Comparison of ENCODE assay signal across 21 cellular contexts in the genomic region with DNA sequence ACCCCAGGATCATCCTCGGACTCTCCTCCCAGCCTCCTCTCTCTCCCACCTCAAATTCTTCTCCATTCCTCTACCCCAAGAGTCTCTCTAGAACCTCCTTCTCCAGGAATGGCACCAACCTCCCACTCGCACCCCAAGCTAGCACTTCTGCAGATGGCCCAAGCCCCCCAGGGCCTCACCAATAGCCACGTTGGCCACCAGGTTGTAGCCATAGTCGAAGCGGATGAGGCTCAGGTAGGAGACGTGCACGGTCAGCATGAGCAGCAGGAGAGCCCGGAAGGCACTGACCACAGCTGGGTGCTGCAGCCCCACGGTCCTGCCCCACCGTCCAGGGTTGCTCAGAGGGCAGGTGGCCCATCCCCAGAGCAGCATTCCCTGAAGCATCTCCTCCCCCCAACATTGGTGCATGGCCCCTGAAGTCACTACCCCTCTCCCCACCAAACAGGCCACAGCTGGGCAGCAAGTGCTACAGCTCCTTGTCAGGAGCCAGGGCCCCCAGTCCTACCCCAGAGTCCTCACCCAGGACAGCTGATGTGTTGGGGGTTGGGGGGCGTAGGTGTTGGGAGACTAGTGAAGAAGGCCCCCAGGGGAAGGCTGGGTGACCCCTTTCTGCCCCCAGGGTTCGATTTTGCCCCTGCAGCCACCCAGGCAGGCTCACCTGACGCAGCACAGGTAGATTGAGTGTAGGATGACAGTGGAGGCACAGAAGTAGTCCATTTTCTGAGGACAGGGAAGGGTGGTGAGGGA. TPM values are rescaled to one million over a fixed set of nuclear protein-coding genes. Genes with fewer than 3 reads are reported as not detected.
DNase-seq lines count a peak whose midpoint lies in the region; ATAC-seq and TF ChIP-seq lines count a peak whose summit lies in the region.
"Had no signal": no experiment of that assay in that cellular context is flagged by ENCODE, and none has a peak within 500 bp of the region (broad histone marks: within the 10 kb centered on the region; RNA-seq: fewer than 3 reads in every experiment).

No MANE protein-coding gene starts in this region.

- WGBS in body of pancreas, 2 donors, result 66 to 71% methylated on average over 12 to 13 of the region's 13 CpGs

- TF ChIP-seq CTCF in cardiac muscle cell (IDR thresholded peaks at IDR 0.05; ENCODE audit: low read depth, low read length) (no peak), activated B cell treated with CpG ODN at 0.5 μM for 24 hours (IDR thresholded peaks at IDR 0.05) (no peak), neural crest cell (conservative IDR thresholded peaks at IDR 0.05) (no peak), body of pancreas (IDR thresholded peaks at IDR 0.05) (no peak)

- no peaks in the 10 kb centered on the region for H3K27me3 ChIP-seq in cardiac muscle cell
- H3K27me3 ChIP-seq in body of pancreas, result no peaks in the 10 kb centered on the region

- H3K9me3 ChIP-seq in cardiac muscle cell (ENCODE audit: low read depth) (no peaks in the 10 kb centered on the region), body of pancreas (no peaks in the 10 kb centered on the region)
- H3K9me3 ChIP-seq: SJSA1 had no signal

- H3K9me3 Mint-ChIP-seq in activated B cell treated with CpG ODN at 0.5 μM for 24 hours (no peaks in the 10 kb centered on the region), neural crest cell (no peaks in the 10 kb centered on the region)
- no peaks in the 10 kb centered on the region for H3K9me3 Mint-ChIP-seq in activated naive CD4-positive, alpha-beta T cell treated with anti-CD3 and anti-CD28 coated beads, Interleukin-2, amount 50 U/mL, for 72 hours
- H3K9me3 Mint-ChIP-seq: CD4-positive, CD25-positive, alpha-beta regulatory T cell had no signal

- POLR2A ChIA-PET in activated B cell treated with CpG ODN at 0.5 μM for 24 hours (lab: Charles Lee), result interaction anchor here (0.6 kb wide), 1 partner anchor 56 kb away, joined by 5 read pairs; no protein-coding TSS in a partner anchor

- DNase-seq in cardiac muscle cell (ENCODE audit: low read depth in 1 of 2, low spot score in 1 of 2), result no peak
- no peak for DNase-seq in left ventricle myocardium superior
- no peak for DNase-seq in activated B cell treated with CpG ODN at 0.5 μM for 24 hours
- no peak for DNase-seq in neural crest cell (ENCODE audit: low read depth, low spot score)
- no peak for DNase-seq in activated naive CD4-positive, alpha-beta T cell treated with anti-CD3 and anti-CD28 coated beads, Interleukin-2, amount 50 U/mL, for 72 hours (ENCODE audit: low spot score in 2 of 2)
- DNase-seq in body of pancreas, result no peak
- no peak for DNase-seq in DMS153 treated with DMSO at 0.1 percent for 48 hours (lab: John Stamatoyannopoulos, UW; ENCODE audit: unreplicated experiment)
- DNase-seq: CD4-positive, CD25-positive, alpha-beta regulatory T cell; DMS79 treated with DMSO at 0.1 percent for 48 hours; HCEC 1CT; KBM-7; NCI-H1436 treated with DMSO at 0.1 percent for 48 hours; NCI-H2029 treated with DMSO at 0.1 percent for 48 hours; NCI-H2171 treated with DMSO at 0.1 percent for 48 hours; NCI-H446 treated with DMSO at 0.1 percent for 48 hours; NCI-H748 treated with DMSO at 0.1 percent for 48 hours; PC-3 had no signal

- no peak for TF ChIP-seq POLR2A in body of pancreas (IDR thresholded peaks at IDR 0.05)

- H3K4me1 ChIP-seq in cardiac muscle cell (ENCODE audit: low read depth), result peaks cover 47% of the 10 kb centered on the region
- peaks cover 39% of the 10 kb centered on the region for H3K4me1 ChIP-seq in body of pancreas

- H3K4me3 Mint-ChIP-seq in activated B cell treated with CpG ODN at 0.5 μM for 24 hours, result no peak overlapping the region
- H3K4me3 Mint-ChIP-seq in neural crest cell, result no peak overlapping the region

- H3K4me3 ChIP-seq in cardiac muscle cell (no peak overlapping the region), body of pancreas (no peak overlapping the region)
- H3K4me3 ChIP-seq: SJSA1 had no signal

- peaks cover 64% of the 10 kb centered on the region for H3K4me1 Mint-ChIP-seq in activated B cell treated with CpG ODN at 0.5 μM for 24 hours
- H3K4me1 Mint-ChIP-seq in neural crest cell, result peaks cover 3% of the 10 kb centered on the region

- no peaks in the 10 kb centered on the region for H3K36me3 Mint-ChIP-seq in activated B cell treated with CpG ODN at 0.5 μM for 24 hours (ENCODE audit: low read depth)
- H3K36me3 Mint-ChIP-seq in neural crest cell (ENCODE audit: low read depth), result no peaks in the 10 kb centered on the region
- H3K36me3 Mint-ChIP-seq in activated naive CD4-positive, alpha-beta T cell treated with anti-CD3 and anti-CD28 coated beads, Interleukin-2, amount 50 U/mL, for 72 hours, result no peaks in the 10 kb centered on the region
- H3K36me3 Mint-ChIP-seq: CD4-positive, CD25-positive, alpha-beta regulatory T cell had no signal

- ATAC-seq in left ventricle myocardium superior, result no peak
- no peak for ATAC-seq in activated B cell treated with CpG ODN at 0.5 μM for 24 hours (ENCODE audit: low read depth)
- ATAC-seq in activated naive CD4-positive, alpha-beta T cell treated with anti-CD3 and anti-CD28 coated beads, Interleukin-2, amount 50 U/mL, for 72 hours, result no peak
- ATAC-seq in body of pancreas, result no peak
- ATAC-seq: PC-3 had no signal

- intact Hi-C loops in left ventricle myocardium superior (cut with micrococcal nuclease) (no loop called here), activated B cell treated with CpG ODN at 0.5 μM for 24 hours (cut with micrococcal nuclease) (no loop called here), body of pancreas (cut with DNase I) (no loop called here)

- CTCF ChIA-PET in activated B cell treated with CpG ODN at 0.5 μM for 24 hours (lab: Charles Lee), result no interaction called here

- peak overlapping the region; percentile 65 for H3K27ac Mint-ChIP-seq in activated B cell treated with CpG ODN at 0.5 μM for 24 hours
- peak overlapping the region; percentile 63 for H3K27ac Mint-ChIP-seq in neural crest cell (ENCODE audit: unreplicated experiment)
- no peak overlapping the region for H3K27ac Mint-ChIP-seq in activated naive CD4-positive, alpha-beta T cell treated with anti-CD3 and anti-CD28 coated beads, Interleukin-2, amount 50 U/mL, for 72 hours
- H3K27ac Mint-ChIP-seq: CD4-positive, CD25-positive, alpha-beta regulatory T cell had no signal

- peak overlapping the region; percentile 98 for H3K27ac ChIP-seq in cardiac muscle cell
- H3K27ac ChIP-seq in body of pancreas, result no peak overlapping the region
- H3K27ac ChIP-seq: RWPE1, SJSA1 had no signal

- peaks cover 3% of the 10 kb centered on the region for H3K27me3 Mint-ChIP-seq in activated B cell treated with CpG ODN at 0.5 μM for 24 hours
- peaks cover 30% of the 10 kb centered on the region for H3K27me3 Mint-ChIP-seq in neural crest cell (ENCODE audit: low read depth)

- H3K36me3 ChIP-seq in cardiac muscle cell (no peaks in the 10 kb centered on the region), body of pancreas (replicated peaks in 1 of 2; ENCODE audit: insufficient read depth in 1 of 2, low read depth in 2 of 2) (no peaks in the 10 kb centered on the region)

RNA-seq across cellular contexts. Expression of a gene that starts 5.3 kb away (rescaled TPM):
- total RNA-seq in cardiac muscle cell (21.0 and 27.2 TPM in 2 replicates), left ventricle myocardium superior (5.8 TPM), activated B cell treated with CpG ODN at 0.5 μM for 24 hours (not detected in 2 replicates), neural crest cell (0.84 and 0.86 TPM in 2 replicates), body of pancreas (1 to 10 TPM; 1.3 to 2.6 TPM)
- 11.9 and 14.7 TPM in 2 replicates for polyA plus RNA-seq in cardiac muscle cell
- under 1 TPM in 1 of 2 donors, not detected in 1; 0.64 TPM for total RNA-seq in activated naive CD4-positive, alpha-beta T cell treated with anti-CD3 and anti-CD28 coated beads, Interleukin-2, amount 50 U/mL, for 72 hours
- total RNA-seq: A673, G401, SJSA1 had no signal
- polyA plus RNA-seq: CD4-positive, CD25-positive, alpha-beta regulatory T cell had no signal

RNA-seq across cellular contexts. Expression of a gene that starts 8.4 kb away (rescaled TPM):
- total RNA-seq in cardiac muscle cell (61.5 and 79.1 TPM in 2 replicates), left ventricle myocardium superior (4,965 TPM), activated B cell treated with CpG ODN at 0.5 μM for 24 hours (2.1 and 2.3 TPM in 2 replicates), neural crest cell (1.9 and 2.8 TPM in 2 replicates), body of pancreas (under 1 TPM in 1 of 2 donors, not detected in 1; 0.26 TPM)
- polyA plus RNA-seq in cardiac muscle cell, result 105 and 133 TPM in 2 replicates
- 1 to 10 TPM; 2.3 to 3.0 TPM for total RNA-seq in activated naive CD4-positive, alpha-beta T cell treated with anti-CD3 and anti-CD28 coated beads, Interleukin-2, amount 50 U/mL, for 72 hours

RNA-seq across cellular contexts. Expression of a gene that starts 14.3 kb away (rescaled TPM):
- total RNA-seq in cardiac muscle cell, result 22.5 and 34.2 TPM in 2 replicates
- polyA plus RNA-seq in cardiac muscle cell, result 29.7 and 31.3 TPM in 2 replicates
- 7.3 TPM for total RNA-seq in left ventricle myocardium superior
- total RNA-seq in activated B cell treated with CpG ODN at 0.5 μM for 24 hours, result 19.0 and 24.0 TPM in 2 replicates
- 18.2 and 21.7 TPM in 2 replicates for total RNA-seq in neural crest cell
- total RNA-seq in activated naive CD4-positive, alpha-beta T cell treated with anti-CD3 and anti-CD28 coated beads, Interleukin-2, amount 50 U/mL, for 72 hours, result 10 to 100 TPM in 1 of 2 donors, 1 to 10 TPM in 1; 7.9 to 16.0 TPM
- 10 to 100 TPM; 13.8 to 33.2 TPM for total RNA-seq in body of pancreas

RNA-seq across cellular contexts. Expression of a gene that starts 26.4 kb away (rescaled TPM):
- 293 and 310 TPM in 2 replicates for total RNA-seq in cardiac muscle cell
- 194 and 235 TPM in 2 replicates for polyA plus RNA-seq in cardiac muscle cell
- 75.8 TPM for total RNA-seq in left ventricle myocardium superior
- 4.4 and 7.1 TPM in 2 replicates for total RNA-seq in activated B cell treated with CpG ODN at 0.5 μM for 24 hours
- total RNA-seq in neural crest cell, result 78.4 and 82.9 TPM in 2 replicates
- 1 to 10 TPM; 3.2 to 7.8 TPM for total RNA-seq in activated naive CD4-positive, alpha-beta T cell treated with anti-CD3 and anti-CD28 coated beads, Interleukin-2, amount 50 U/mL, for 72 hours
- total RNA-seq in body of pancreas, result 10 to 100 TPM; 52.4 to 65.3 TPM

RNA-seq across cellular contexts. Expression of a gene that starts 36.6 kb away (rescaled TPM):
- total RNA-seq in cardiac muscle cell, result 67.1 and 84.1 TPM in 2 replicates
- polyA plus RNA-seq in cardiac muscle cell, result 47.9 and 62.6 TPM in 2 replicates
- total RNA-seq in left ventricle myocardium superior, result 18.7 TPM
- 51.8 and 58.2 TPM in 2 replicates for total RNA-seq in activated B cell treated with CpG ODN at 0.5 μM for 24 hours
- 60.6 and 64.8 TPM in 2 replicates for total RNA-seq in neural crest cell
- 10 to 100 TPM; 62.7 to 80.6 TPM for total RNA-seq in activated naive CD4-positive, alpha-beta T cell treated with anti-CD3 and anti-CD28 coated beads, Interleukin-2, amount 50 U/mL, for 72 hours
- 10 to 100 TPM; 30.1 to 63.9 TPM for total RNA-seq in body of pancreas

Comparison
In these comparisons a context has a peak if more than half of its experiments do, and no peak if none do; other contexts are left out.
1. RNA of a gene that starts 8.4 kb away (total RNA-seq): 4,965 TPM in left ventricle myocardium superior (single experiment); 61.5 to 79.1 TPM in cardiac muscle cell, 2.3 to 3.0 TPM in activated naive CD4-positive, alpha-beta T cell treated with anti-CD3 and anti-CD28 coated beads, Interleukin-2, amount 50 U/mL, for 72 hours, 1.9 to 2.8 TPM in neural crest cell, 2.1 to 2.3 TPM in activated B cell treated with CpG ODN at 0.5 μM for 24 hours and 0.26 TPM in body of pancreas; every median in the first group is over 10 times any median in the second.
2. H3K27ac Mint-ChIP-seq: peak in activated B cell treated with CpG ODN at 0.5 μM for 24 hours (single experiment) and neural crest cell (single experiment); none in activated naive CD4-positive, alpha-beta T cell treated with anti-CD3 and anti-CD28 coated beads, Interleukin-2, amount 50 U/mL, for 72 hours (0 of 2).